In the genomic region with DNA sequence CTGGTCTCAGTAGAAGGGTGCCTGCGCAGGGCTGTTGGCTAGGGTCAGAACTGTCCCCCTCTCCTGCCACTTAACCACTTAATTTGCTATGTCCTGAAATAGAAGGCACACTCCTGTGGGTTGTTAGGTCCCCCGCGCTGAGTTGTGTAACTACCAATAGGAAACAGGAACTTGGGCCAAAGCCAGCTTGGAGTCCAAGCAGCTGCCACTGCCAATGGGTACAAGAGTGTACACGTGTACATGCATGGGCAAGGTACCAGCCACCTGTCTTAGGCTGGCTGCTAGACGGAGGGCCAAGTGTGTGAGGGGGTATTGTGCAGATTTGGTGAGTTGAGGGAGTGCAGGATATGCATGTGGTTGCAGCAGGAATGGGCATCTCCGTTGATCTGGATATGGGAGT, we compare ENCODE assay signal across 1 cellular context.
TF ChIP-seq lines count a peak whose summit lies in the region.

No MANE protein-coding gene starts in this region.

TF ChIP-seq in HepG2, 621 proteins besides CTCF, POLR2A, EP300 and RAD21 (continued from another document):
- TF ChIP-seq, protein P1, sequence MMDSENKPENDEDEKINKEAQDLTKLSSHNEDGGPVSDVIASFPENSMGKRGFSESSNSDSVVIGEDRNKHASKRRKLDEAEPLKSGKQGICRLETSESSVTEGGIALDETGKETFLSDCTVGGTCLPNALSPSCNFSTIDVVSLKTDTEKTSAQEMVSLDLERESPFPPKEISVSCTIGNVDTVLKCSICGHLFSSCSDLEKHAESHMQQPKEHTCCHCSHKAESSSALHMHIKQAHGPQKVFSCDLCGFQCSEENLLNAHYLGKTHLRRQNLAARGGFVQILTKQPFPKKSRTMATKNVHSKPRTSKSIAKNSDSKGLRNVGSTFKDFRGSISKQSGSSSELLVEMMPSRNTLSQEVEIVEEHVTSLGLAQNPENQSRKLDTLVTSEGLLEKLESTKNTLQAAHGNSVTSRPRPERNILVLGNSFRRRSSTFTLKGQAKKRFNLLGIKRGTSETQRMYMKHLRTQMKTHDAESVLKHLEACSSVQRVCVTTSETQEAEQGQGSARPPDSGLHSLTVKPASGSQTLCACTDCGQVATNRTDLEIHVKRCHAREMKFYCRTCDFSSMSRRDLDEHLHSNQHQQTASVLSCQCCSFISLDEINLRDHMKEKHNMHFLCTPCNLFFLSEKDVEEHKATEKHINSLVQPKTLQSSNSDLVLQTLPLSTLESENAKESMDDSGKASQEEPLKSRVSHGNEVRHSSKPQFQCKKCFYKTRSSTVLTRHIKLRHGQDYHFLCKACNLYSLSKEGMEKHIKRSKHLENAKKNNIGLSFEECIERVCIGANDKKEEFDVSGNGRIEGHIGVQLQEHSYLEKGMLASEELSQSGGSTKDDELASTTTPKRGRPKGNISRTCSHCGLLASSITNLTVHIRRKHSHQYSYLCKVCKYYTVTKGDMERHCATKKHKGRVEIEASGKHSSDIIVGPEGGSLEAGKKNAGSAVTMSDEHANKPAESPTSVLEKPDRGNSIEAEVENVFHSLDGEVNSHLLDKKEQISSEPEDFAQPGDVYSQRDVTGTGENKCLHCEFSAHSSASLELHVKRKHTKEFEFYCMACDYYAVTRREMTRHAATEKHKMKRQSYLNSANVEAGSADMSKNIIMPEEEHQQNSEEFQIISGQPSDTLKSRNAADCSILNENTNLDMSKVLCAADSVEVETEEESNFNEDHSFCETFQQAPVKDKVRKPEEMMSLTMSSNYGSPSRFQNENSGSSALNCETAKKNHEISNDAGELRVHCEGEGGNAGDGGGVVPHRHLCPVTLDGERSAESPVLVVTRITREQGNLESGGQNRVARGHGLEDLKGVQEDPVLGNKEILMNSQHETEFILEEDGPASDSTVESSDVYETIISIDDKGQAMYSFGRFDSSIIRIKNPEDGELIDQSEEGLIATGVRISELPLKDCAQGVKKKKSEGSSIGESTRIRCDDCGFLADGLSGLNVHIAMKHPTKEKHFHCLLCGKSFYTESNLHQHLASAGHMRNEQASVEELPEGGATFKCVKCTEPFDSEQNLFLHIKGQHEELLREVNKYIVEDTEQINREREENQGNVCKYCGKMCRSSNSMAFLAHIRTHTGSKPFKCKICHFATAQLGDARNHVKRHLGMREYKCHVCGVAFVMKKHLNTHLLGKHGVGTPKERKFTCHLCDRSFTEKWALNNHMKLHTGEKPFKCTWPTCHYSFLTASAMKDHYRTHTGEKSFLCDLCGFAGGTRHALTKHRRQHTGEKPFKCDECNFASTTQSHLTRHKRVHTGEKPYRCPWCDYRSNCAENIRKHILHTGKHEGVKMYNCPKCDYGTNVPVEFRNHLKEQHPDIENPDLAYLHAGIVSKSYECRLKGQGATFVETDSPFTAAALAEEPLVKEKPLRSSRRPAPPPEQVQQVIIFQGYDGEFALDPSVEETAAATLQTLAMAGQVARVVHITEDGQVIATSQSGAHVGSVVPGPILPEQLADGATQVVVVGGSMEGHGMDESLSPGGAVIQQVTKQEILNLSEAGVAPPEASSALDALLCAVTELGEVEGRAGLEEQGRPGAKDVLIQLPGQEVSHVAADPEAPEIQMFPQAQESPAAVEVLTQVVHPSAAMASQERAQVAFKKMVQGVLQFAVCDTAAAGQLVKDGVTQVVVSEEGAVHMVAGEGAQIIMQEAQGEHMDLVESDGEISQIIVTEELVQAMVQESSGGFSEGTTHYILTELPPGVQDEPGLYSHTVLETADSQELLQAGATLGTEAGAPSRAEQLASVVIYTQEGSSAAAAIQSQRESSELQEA (CRISPR knock-in tag; IDR thresholded peaks at IDR 0.05; ENCODE audit: not compliant biosample characterization): no peak
- TF ChIP-seq FOSL1 (CRISPR knock-in tag; IDR thresholded peaks at IDR 0.05; ENCODE audit: borderline replicate concordance): no peak
- TF ChIP-seq, protein P2, sequence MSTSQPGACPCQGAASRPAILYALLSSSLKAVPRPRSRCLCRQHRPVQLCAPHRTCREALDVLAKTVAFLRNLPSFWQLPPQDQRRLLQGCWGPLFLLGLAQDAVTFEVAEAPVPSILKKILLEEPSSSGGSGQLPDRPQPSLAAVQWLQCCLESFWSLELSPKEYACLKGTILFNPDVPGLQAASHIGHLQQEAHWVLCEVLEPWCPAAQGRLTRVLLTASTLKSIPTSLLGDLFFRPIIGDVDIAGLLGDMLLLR (CRISPR knock-in tag; IDR thresholded peaks at IDR 0.05): no peak
- no peak for TF ChIP-seq ZNF343 (CRISPR knock-in tag; IDR thresholded peaks at IDR 0.05)
- TF ChIP-seq NFRKB (IDR thresholded peaks at IDR 0.05): no peak
- no peak for TF ChIP-seq MAFF (IDR thresholded peaks at IDR 0.05; ENCODE audit: low read depth, low read length)
- TF ChIP-seq, protein P3, sequence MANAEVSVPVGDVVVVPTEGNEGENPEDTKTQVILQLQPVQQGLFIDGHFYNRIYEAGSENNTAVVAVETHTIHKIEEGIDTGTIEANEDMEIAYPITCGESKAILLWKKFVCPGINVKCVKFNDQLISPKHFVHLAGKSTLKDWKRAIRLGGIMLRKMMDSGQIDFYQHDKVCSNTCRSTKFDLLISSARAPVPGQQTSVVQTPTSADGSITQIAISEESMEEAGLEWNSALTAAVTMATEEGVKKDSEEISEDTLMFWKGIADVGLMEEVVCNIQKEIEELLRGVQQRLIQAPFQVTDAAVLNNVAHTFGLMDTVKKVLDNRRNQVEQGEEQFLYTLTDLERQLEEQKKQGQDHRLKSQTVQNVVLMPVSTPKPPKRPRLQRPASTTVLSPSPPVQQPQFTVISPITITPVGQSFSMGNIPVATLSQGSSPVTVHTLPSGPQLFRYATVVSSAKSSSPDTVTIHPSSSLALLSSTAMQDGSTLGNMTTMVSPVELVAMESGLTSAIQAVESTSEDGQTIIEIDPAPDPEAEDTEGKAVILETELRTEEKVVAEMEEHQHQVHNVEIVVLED (CRISPR knock-in tag; IDR thresholded peaks at IDR 0.05; ENCODE audit: borderline replicate concordance): no peak
- TF ChIP-seq, protein P4, sequence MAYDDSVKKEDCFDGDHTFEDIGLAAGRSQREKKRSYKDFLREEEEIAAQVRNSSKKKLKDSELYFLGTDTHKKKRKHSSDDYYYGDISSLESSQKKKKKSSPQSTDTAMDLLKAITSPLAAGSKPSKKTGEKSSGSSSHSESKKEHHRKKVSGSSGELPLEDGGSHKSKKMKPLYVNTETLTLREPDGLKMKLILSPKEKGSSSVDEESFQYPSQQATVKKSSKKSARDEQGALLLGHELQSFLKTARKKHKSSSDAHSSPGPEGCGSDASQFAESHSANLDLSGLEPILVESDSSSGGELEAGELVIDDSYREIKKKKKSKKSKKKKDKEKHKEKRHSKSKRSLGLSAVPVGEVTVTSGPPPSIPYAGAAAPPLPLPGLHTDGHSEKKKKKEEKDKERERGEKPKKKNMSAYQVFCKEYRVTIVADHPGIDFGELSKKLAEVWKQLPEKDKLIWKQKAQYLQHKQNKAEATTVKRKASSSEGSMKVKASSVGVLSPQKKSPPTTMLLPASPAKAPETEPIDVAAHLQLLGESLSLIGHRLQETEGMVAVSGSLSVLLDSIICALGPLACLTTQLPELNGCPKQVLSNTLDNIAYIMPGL (CRISPR knock-in tag; IDR thresholded peaks at IDR 0.05; ENCODE audit: borderline replicate concordance in 1 of 2, low read depth in 1 of 2): no peak
